Comparison of ENCODE assay signal across 8 cellular contexts in the genomic region with DNA sequence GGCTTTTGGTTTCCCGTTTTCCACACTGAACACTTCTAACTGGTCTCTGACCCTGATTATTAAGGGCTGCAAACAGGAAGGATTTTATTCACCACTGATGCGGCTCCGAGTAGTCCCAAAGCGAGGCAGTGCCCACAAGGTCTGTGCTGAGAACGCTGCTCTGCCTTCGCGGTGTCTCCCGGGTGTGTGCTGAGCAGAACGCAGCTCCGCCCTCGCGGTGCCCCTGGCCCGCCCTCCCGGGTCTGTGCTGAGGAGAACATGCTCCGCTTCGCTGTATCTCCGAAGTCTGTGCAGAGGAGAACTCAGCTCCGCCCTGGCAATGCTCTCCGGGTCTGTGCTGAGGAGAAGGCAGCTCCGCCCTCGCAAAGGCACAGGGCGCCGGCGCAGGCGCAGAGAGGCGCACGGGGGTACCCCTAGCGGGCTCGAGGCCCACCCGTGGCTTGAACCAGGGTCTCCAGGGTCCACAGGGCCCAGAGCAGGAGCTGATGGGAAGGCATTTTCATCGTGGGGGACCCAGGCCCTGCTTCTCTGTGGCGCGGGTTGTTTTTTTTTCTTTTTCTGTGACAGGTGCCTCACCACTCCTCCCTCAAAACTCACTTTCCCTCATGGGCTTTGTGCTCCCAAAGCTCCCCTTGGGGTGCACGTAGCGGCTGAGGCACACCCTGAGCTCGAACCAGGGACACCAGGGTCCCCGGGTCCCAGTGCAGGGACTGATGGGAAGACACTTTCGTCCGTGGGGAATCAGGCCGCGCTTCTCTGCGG.
DNase-seq lines count a peak whose midpoint lies in the region; ATAC-seq and TF ChIP-seq lines count a peak whose summit lies in the region.
"Not testable (repeated sequence)": the region's sequence is repeated elsewhere in the genome, so short reads cannot be mapped to it uniquely, and the experiment has no call there.

No MANE protein-coding gene starts in this region.

- H3K9ac ChIP-seq in GM23248; OCI-LY3 (ENCODE audit: low read length); trophoblast cell (ENCODE audit: low read length): not testable (repeated sequence)

- intact Hi-C loops in Right ventricle myocardium inferior (cut with DNase I): not testable (repeated sequence)

- 2 to 11% methylated on average over 7 to 25 of the region's 42 CpGs for WGBS in GM23248 (ENCODE audit: low coverage in 1 of 2, low lambda C conversion rate in 2 of 2, missing lambda C conversion rate in 2 of 2), 2 experiments
- no CpG with 5 or more reads among the region's 42 CpGs for WGBS in trophoblast cell (ENCODE audit: extremely low coverage, insufficient coverage, insufficient read length)

- H3K9me3 ChIP-seq in GM23248 (ENCODE audit: low read depth); OCI-LY3 (ENCODE audit: insufficient read depth, low read length); trophoblast cell (ENCODE audit: insufficient read depth, low read depth, low read length): not testable (repeated sequence)

- not testable (repeated sequence) for H3K27ac ChIP-seq in GM23248; OCI-LY3 (ENCODE audit: low read length); trophoblast cell (ENCODE audit: low read depth, low read length)

- not testable (repeated sequence) for H3K4me1 ChIP-seq in GM23248 (ENCODE audit: insufficient read depth); OCI-LY3 (ENCODE audit: low read length); trophoblast cell (ENCODE audit: control insufficient read depth in 1 of 2, insufficient read depth in 2 of 2, low read length in 2 of 2)

- not testable (repeated sequence) for H2BK12ac ChIP-seq in trophoblast cell (ENCODE audit: low read length)

- H3K4me2 ChIP-seq in GM23248 (ENCODE audit: unreplicated experiment) (peak overlapping the region; percentile 70), OCI-LY3 (ENCODE audit: low read length) (0 out of 2 replicates have a peak overlapping the region, but pooled peaks have one; percentile 12)
- H3K4me2 ChIP-seq in trophoblast cell (ENCODE audit: low read length): not testable (repeated sequence)

- not testable (repeated sequence) for H3K27me3 ChIP-seq in GM23248 (replicated peaks; ENCODE audit: insufficient read depth); OCI-LY3 (ENCODE audit: low read depth, low read length); trophoblast cell (ENCODE audit: insufficient read depth, low read length)

- not testable (repeated sequence) for H3F3A ChIP-seq in GM23248 (ENCODE audit: insufficient read depth)

- H2AFZ ChIP-seq in GM23248: peak overlapping the region; percentile 60; the same call in 1 of the 2 replicates
- not testable (repeated sequence) for H2AFZ ChIP-seq in OCI-LY3 (ENCODE audit: low read depth, low read length); trophoblast cell (ENCODE audit: insufficient read depth, low read length, poor library complexity)

- H3K14ac ChIP-seq in trophoblast cell (ENCODE audit: low read length): not testable (repeated sequence)

- H3K9me2 ChIP-seq in GM23248 (ENCODE audit: insufficient read depth): not testable (repeated sequence)

- ATAC-seq in Right ventricle myocardium inferior: not testable (repeated sequence)

- not testable (repeated sequence) for H2BK120ac ChIP-seq in trophoblast cell (ENCODE audit: insufficient read depth, low read length, poor library complexity)

- TF ChIP-seq CTCF in OCI-LY3 (IDR thresholded peaks at IDR 0.05; ENCODE audit: low read depth, low read length); astrocyte of the spinal cord (IDR thresholded peaks at IDR 0.05; ENCODE audit: low read depth, low read length): not testable (repeated sequence)

- DNase-seq in CD1c-positive myeloid dendritic cell (ENCODE audit: extremely low spot score) (peak; percentile 67), GM23248 (peak; percentile 73), astrocyte of the spinal cord (ENCODE audit: low read depth, low spot score) (peak; percentile 72), Right ventricle myocardium inferior (ENCODE audit: missing footprints) (peak; percentile 93), trophoblast cell (peak; percentile 4 to 45)
- peak; percentile 65 to 76 for DNase-seq in activated CD8-positive, alpha-beta memory T cell treated with anti-CD3 and anti-CD28 coated beads for 1 hour (ENCODE audit: extremely low read depth in 1 of 2, low read depth in 1 of 2)
- DNase-seq in stimulated activated CD8-positive, alpha-beta memory T cell treated with anti-CD3 and anti-CD28 coated beads, Interleukin-2, amount 100 ng/mL, for 1 hour (ENCODE audit: low read depth in 2 of 2): peak; percentile 72 to 77

- H3K4me3 ChIP-seq in GM23248: peak overlapping the region; percentile 58
- not testable (repeated sequence) for H3K4me3 ChIP-seq in OCI-LY3 (ENCODE audit: low read length); astrocyte of the spinal cord (ENCODE audit: low read depth, low read length); trophoblast cell (ENCODE audit: low read depth, low read length)

- H4K8ac ChIP-seq in trophoblast cell (ENCODE audit: low read depth, low read length): not testable (repeated sequence)

- H3K79me1 ChIP-seq in trophoblast cell (ENCODE audit: low read length): not testable (repeated sequence)

- H4K12ac ChIP-seq in trophoblast cell (ENCODE audit: low read depth, low read length): not testable (repeated sequence)

- H3K18ac ChIP-seq in trophoblast cell (ENCODE audit: low read length): not testable (repeated sequence)

- H4K20me1 ChIP-seq in GM23248 (ENCODE audit: insufficient read depth); OCI-LY3 (ENCODE audit: insufficient read depth, low read length): not testable (repeated sequence)

- H2BK5ac ChIP-seq in trophoblast cell (ENCODE audit: low read depth, low read length, poor library complexity): not testable (repeated sequence)

- not testable (repeated sequence) for H3K4ac ChIP-seq in trophoblast cell (ENCODE audit: low read depth, low read length)

- H2AK5ac ChIP-seq in trophoblast cell (ENCODE audit: low read length): not testable (repeated sequence)

- not testable (repeated sequence) for H3K23ac ChIP-seq in trophoblast cell (ENCODE audit: low read length)

- in situ Hi-C loops in GM23248 (cut with MboI); astrocyte of the spinal cord (cut with HindIII; ENCODE audit: low sequenced_read_pairs): not testable (repeated sequence)

- H4K91ac ChIP-seq in trophoblast cell (ENCODE audit: low read depth, low read length): not testable (repeated sequence)

- H3K79me2 ChIP-seq in GM23248 (ENCODE audit: insufficient read depth); OCI-LY3 (ENCODE audit: low read length); trophoblast cell (ENCODE audit: control insufficient read depth, insufficient read depth, low read length, poor library complexity): not testable (repeated sequence)

- H3K36me3 ChIP-seq in GM23248 (ENCODE audit: low read depth); OCI-LY3 (replicated peaks; ENCODE audit: low read depth, low read length); trophoblast cell (ENCODE audit: control insufficient read depth in 1 of 2, insufficient read depth in 2 of 2, low read length in 2 of 2): not testable (repeated sequence)

Comparison
In these comparisons a context has a peak if more than half of its experiments do, and no peak if none do; other contexts are left out.
1. DNase-seq: peak in every context shown above with its lines; median percentile 93 in Right ventricle myocardium inferior; 74 in stimulated activated CD8-positive, alpha-beta memory T cell treated with anti-CD3 and anti-CD28 coated beads, Interleukin-2, amount 100 ng/mL, for 1 hour; 73 in GM23248; 72 in astrocyte of the spinal cord; 70 in activated CD8-positive, alpha-beta memory T cell treated with anti-CD3 and anti-CD28 coated beads for 1 hour; 67 in CD1c-positive myeloid dendritic cell; 24 in trophoblast cell.